Comparison of ENCODE assay signal across 12 cellular contexts in genomic region chr20:41969656-41970055, GRCh38.
"Had no signal": no experiment of that assay in that cellular context is flagged by ENCODE, and none has a peak within 500 bp of the region (broad histone marks: within the 10 kb centered on the region; RNA-seq: fewer than 3 reads in every experiment).

No MANE protein-coding gene starts in this region.

- H3K27me3 Mint-ChIP-seq: activated naive CD8-positive, alpha-beta T cell treated with anti-CD3 and anti-CD28 coated beads, Interleukin-2, amount 10 ng/mL, durations not matched to agents 7 days and 5 days had no signal

- H3K4me1 Mint-ChIP-seq: activated naive CD8-positive, alpha-beta T cell treated with anti-CD3 and anti-CD28 coated beads, Interleukin-2, amount 10 ng/mL, durations not matched to agents 7 days and 5 days; stimulated activated naive B cell treated with anti-CD40 and anti-IgM and Interleukin-4, amounts not matched to agents 10 μg/mL and 1 μg/mL and 100 μg/mL, for 72 hours had no signal

- H3K27ac Mint-ChIP-seq: activated naive CD8-positive, alpha-beta T cell treated with anti-CD3 and anti-CD28 coated beads, Interleukin-2, amount 10 ng/mL, durations not matched to agents 7 days and 5 days; endodermal cell; stimulated activated naive B cell treated with anti-CD40 and anti-IgM and Interleukin-4, amounts not matched to agents 10 μg/mL and 1 μg/mL and 100 μg/mL, for 72 hours; T-helper 2 cell treated with Interferon-gamma antibody and Interleukin-4, amounts not matched to agents 5 μg/mL and 100 μg/mL, for 36 hours had no signal

- H3K27me3 ChIP-seq: ascending aorta, gastrocnemius medialis had no signal

- H3K36me3 Mint-ChIP-seq: activated naive CD8-positive, alpha-beta T cell treated with anti-CD3 and anti-CD28 coated beads, Interleukin-2, amount 10 ng/mL, durations not matched to agents 7 days and 5 days; stimulated activated naive B cell treated with anti-CD40 and anti-IgM and Interleukin-4, amounts not matched to agents 10 μg/mL and 1 μg/mL and 100 μg/mL, for 72 hours had no signal

- H3K4me3 Mint-ChIP-seq: activated naive CD8-positive, alpha-beta T cell treated with anti-CD3 and anti-CD28 coated beads, Interleukin-2, amount 10 ng/mL, durations not matched to agents 7 days and 5 days; endodermal cell; stimulated activated naive B cell treated with anti-CD40 and anti-IgM and Interleukin-4, amounts not matched to agents 10 μg/mL and 1 μg/mL and 100 μg/mL, for 72 hours; T-helper 2 cell treated with Interferon-gamma antibody and Interleukin-4, amounts not matched to agents 5 μg/mL and 100 μg/mL, for 36 hours had no signal

- H3K4me3 ChIP-seq: ascending aorta, breast epithelium, gastrocnemius medialis, tibial artery had no signal

- H3K9me3 Mint-ChIP-seq: endodermal cell; T-helper 2 cell treated with Interferon-gamma antibody and Interleukin-4, amounts not matched to agents 5 μg/mL and 100 μg/mL, for 36 hours had no signal

- H3K36me3 ChIP-seq: ascending aorta, breast epithelium, gastrocnemius medialis, tibial artery had no signal

- H3K9me3 ChIP-seq: ascending aorta, breast epithelium, gastrocnemius medialis, tibial artery had no signal

- DNase-seq: activated CD4-positive, alpha-beta T cell treated with anti-CD3 and anti-CD28 coated beads, Interleukin-2, amount 50 U/mL, for 1 hour; activated CD8-positive, alpha-beta memory T cell treated with anti-CD3 and anti-CD28 coated beads for 24 hours; activated naive CD8-positive, alpha-beta T cell treated with anti-CD3 and anti-CD28 coated beads, Interleukin-2, amount 10 ng/mL, durations not matched to agents 7 days and 5 days; endodermal cell; gastrocnemius medialis; stimulated activated CD4-positive, alpha-beta T cell treated with anti-CD3 and anti-CD28 coated beads, Interleukin-2, amount 100 ng/mL, for 48 hours; stimulated activated naive B cell treated with anti-CD40 and anti-IgM and Interleukin-4, amounts not matched to agents 10 μg/mL and 1 μg/mL and 100 μg/mL, for 72 hours; SW 1271; tibial artery had no signal
